In the genomic region with DNA sequence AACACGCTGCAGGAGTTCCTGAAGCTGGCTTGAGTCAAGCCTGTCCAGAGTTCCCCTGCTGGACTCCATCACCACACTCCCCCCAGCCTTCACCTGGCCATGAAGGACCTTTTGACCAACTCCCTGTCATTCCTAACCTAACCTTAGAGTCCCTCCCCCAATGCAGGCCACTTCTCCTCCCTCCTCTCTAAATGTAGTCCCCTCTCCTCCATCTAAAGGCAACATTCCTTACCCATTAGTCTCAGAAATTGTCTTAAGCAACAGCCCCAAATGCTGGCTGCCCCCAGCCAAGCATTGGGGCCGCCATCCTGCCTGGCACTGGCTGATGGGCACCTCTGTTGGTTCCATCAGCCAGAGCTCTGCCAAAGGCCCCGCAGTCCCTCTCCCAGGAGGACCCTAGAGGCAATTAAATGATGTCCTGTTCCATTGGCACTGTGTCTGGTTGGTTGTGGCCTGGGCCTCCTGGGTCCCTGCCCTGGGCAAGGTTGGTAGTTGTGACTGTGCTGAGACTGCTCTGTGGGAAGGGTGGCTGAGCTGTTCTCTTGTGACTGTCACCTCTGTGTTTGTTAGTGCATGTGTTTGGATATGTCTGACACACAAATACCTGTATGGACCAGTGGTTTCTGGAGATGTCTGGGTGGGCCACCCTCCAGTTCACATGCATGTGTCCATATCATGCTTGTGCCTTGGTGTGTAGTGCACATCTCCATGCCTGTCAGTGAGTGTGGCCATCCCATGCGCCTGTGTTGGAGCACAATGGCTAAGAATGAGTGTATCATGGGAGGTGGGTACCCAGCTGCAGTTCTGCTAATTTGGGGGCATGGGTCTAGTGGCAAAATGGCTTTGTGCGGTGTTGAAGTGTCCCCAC, we compare ENCODE assay signal across 9 cellular contexts. TPM values are rescaled to one million over a fixed set of nuclear protein-coding genes. Genes with fewer than 3 reads are reported as not detected.
A peak's percentile ranks its signal among the peaks of the same experiment; 100 is the strongest.
DNase-seq lines count a peak whose midpoint lies in the region; ATAC-seq and TF ChIP-seq lines count a peak whose summit lies in the region.
"Had no signal": no experiment of that assay in that cellular context is flagged by ENCODE, and none has a peak within 500 bp of the region (broad histone marks: within the 10 kb centered on the region; RNA-seq: fewer than 3 reads in every experiment).

No MANE protein-coding gene starts in this region.

- H3K27ac ChIP-seq in Panc1 (ENCODE audit: low read length) (peak overlapping the region; percentile 18; the same call in 1 of the 2 replicates), psoas muscle (peak overlapping the region; percentile 92)
- H3K27ac ChIP-seq: SK-N-MC had no signal

- no peaks in the 10 kb centered on the region for H3K27me3 ChIP-seq in Panc1 (ENCODE audit: control insufficient read depth, insufficient read depth, low read length)
- no peaks in the 10 kb centered on the region for H3K27me3 ChIP-seq in psoas muscle (ENCODE audit: insufficient read depth in 3 of 3, low read length in 2 of 3)

- CTCF ChIA-PET in Panc1 (lab: Charles Lee), result interaction anchor here (0.8 kb wide), 2 partner anchors 30 to 46 kb away, joined by 3 to 6 read pairs; no protein-coding TSS in a partner anchor

- H3K9me3 ChIP-seq in Panc1 (ENCODE audit: control insufficient read depth, insufficient read depth, low read depth, low read length), result no peaks in the 10 kb centered on the region
- no peaks in the 10 kb centered on the region for H3K9me3 ChIP-seq in psoas muscle

- 82 to 94% (median 86%) methylated on average over 5 of the region's 5 CpGs for WGBS in psoas muscle, 3 donors

- H3K36me3 ChIP-seq in Panc1 (ENCODE audit: control insufficient read depth, insufficient read depth, low read length) (peaks cover 10% of the 10 kb centered on the region), psoas muscle (ENCODE audit: insufficient read depth in 1 of 2, low read depth in 1 of 2) (peaks cover 4 to 31% of the 10 kb centered on the region in 2 donors)

- H3K4me3 ChIP-seq in GM12864 (ENCODE audit: low read depth, low read length) (peak overlapping the region; percentile 83), Panc1 (ENCODE audit: low read depth in 2 of 2, low read length in 2 of 2) (peak overlapping the region; percentile 78; a peak in 3 of 4 replicates), epithelial cell of esophagus (ENCODE audit: low read length) (peak overlapping the region; percentile 84), psoas muscle (peak overlapping the region; percentile 78)

- DNase-seq in GM12864 (ENCODE audit: low read depth), result no peak
- DNase-seq in Panc1 (ENCODE audit: low read depth, low spot score), result no peak
- DNase-seq in epithelial cell of esophagus (ENCODE audit: low read depth), result no peak
- no peak for DNase-seq in psoas muscle
- DNase-seq in UCSD-AML1 (lab: John Stamatoyannopoulos, UW; ENCODE audit: unreplicated experiment), result no peak
- DNase-seq in G401 (ENCODE audit: low spot score), result no peak
- DNase-seq in NCI-H1417 treated with DMSO at 0.1 percent for 48 hours (lab: John Stamatoyannopoulos, UW), result no peak
- DNase-seq in COLO829 (ENCODE audit: low spot score), result no peak

- TSS peak; percentile 99 for BruUV-seq in Panc1 (replicated peaks; lab: Mats Ljungman, UMichigan)

- intact Hi-C loops in Panc1 (cut with micrococcal nuclease; ENCODE audit: unreplicated experiment), result no loop called here
- intact Hi-C loops in psoas muscle (cut with DNase I), result no loop called here

- TF ChIP-seq CTCF in GM12864 (IDR thresholded peaks at IDR 0.05; ENCODE audit: low read depth, low read length, missing control alignments) (no peak), Panc1 (IDR thresholded peaks at IDR 0.05) (no peak), epithelial cell of esophagus (IDR thresholded peaks at IDR 0.05; ENCODE audit: insufficient read depth, low read depth, low read length, missing control alignments) (no peak), psoas muscle (IDR thresholded peaks at IDR 0.05) (no peak)

- H3K4me1 ChIP-seq in Panc1 (ENCODE audit: control insufficient read depth, insufficient read depth, low read length), result peaks cover 55% of the 10 kb centered on the region
- peaks cover 76% of the 10 kb centered on the region for H3K4me1 ChIP-seq in psoas muscle

- ATAC-seq in Panc1, result no peak
- no peak for ATAC-seq in psoas muscle

- in situ Hi-C loops in Panc1 (cut with HindIII; ENCODE audit: low pct_unique_long_range_greater_than_20kb, low sequenced_read_pairs), result no loop called here
- in situ Hi-C loops in G401 (cut with HindIII; ENCODE audit: low sequenced_read_pairs), result no loop called here

- POLR2A ChIA-PET in Panc1 (lab: Charles Lee), result no interaction called here

RNA-seq across cellular contexts. Expression of a gene that starts 1.4 kb away (rescaled TPM):
- 193 TPM for total RNA-seq in Panc1 (2021; ENCODE audit: unreplicated experiment)
- polyA plus RNA-seq in Panc1 (2012; ENCODE audit: insufficient read length), result 432 TPM
- 10 to 100 TPM; 21.4 to 30.6 (median 22.6) TPM for total RNA-seq in psoas muscle
- 10 to 100 TPM; 10.9 to 78.1 (median 18.2) TPM for polyA plus RNA-seq in psoas muscle
- 5.0 and 7.4 TPM in 2 replicates for total RNA-seq in G401 (2014; rRNA removed; shearing (Covaris generic))

RNA-seq across cellular contexts. Expression of a gene that starts 25.1 kb away (rescaled TPM):
- 23.7 TPM for total RNA-seq in Panc1 (2021; ENCODE audit: unreplicated experiment)
- 18.4 TPM for polyA plus RNA-seq in Panc1 (2012; ENCODE audit: insufficient read length)
- total RNA-seq in psoas muscle, result 1 to 10 TPM; 3.5 to 7.0 (median 3.9) TPM
- 1 to 10 TPM; 3.9 to 6.8 (median 5.8) TPM for polyA plus RNA-seq in psoas muscle
- total RNA-seq in G401 (2014; rRNA removed; shearing (Covaris generic)), result 21.0 and 27.3 TPM in 2 replicates

RNA-seq across cellular contexts. Expression of a gene that starts 36.4 kb away (rescaled TPM):
- 1.6 TPM for total RNA-seq in Panc1 (2021; ENCODE audit: unreplicated experiment)
- not detected for polyA plus RNA-seq in Panc1 (2012; ENCODE audit: insufficient read length)
- 1 to 10 TPM; 2.1 to 4.2 (median 4.1) TPM for total RNA-seq in psoas muscle
- 1 to 10 TPM; 2.9 to 3.9 (median 3.6) TPM for polyA plus RNA-seq in psoas muscle
- total RNA-seq in G401 (2014; rRNA removed; shearing (Covaris generic)), result 0.55 and 2.3 TPM in 2 replicates

RNA-seq across cellular contexts. Expression of a gene that starts 47.3 kb away (rescaled TPM):
- total RNA-seq in Panc1 (2021; ENCODE audit: unreplicated experiment) (51.8 TPM), psoas muscle (10 to 100 TPM; 16.0 to 52.5 (median 41.1) TPM)
- polyA plus RNA-seq in Panc1 (2012; ENCODE audit: insufficient read length), result 25.8 TPM
- 10 to 100 TPM; 14.8 to 24.2 (median 18.0) TPM for polyA plus RNA-seq in psoas muscle
- 16.7 and 19.1 TPM in 2 replicates for total RNA-seq in G401 (2014; rRNA removed; shearing (Covaris generic))
